In genomic region chr12:127147724-127148123, GRCh38 we compare ENCODE assay signal across 25 cellular contexts.
"Had no signal": no experiment of that assay in that cellular context is flagged by ENCODE, and none has a peak within 500 bp of the region (broad histone marks: within the 10 kb centered on the region; RNA-seq: fewer than 3 reads in every experiment).

No MANE protein-coding gene starts in this region.

- H3K9me3 ChIP-seq: left lung, right lobe of liver, thyroid gland, upper lobe of right lung had no signal

- H3K36me3 ChIP-seq: cardiac muscle cell, heart right ventricle, left lung, right lobe of liver, thyroid gland, upper lobe of right lung had no signal

- H3K27ac Mint-ChIP-seq: activated B cell treated with CpG ODN at 0.5 μM for 24 hours; activated CD4-positive, alpha-beta memory T cell treated with anti-CD3 and anti-CD28 coated beads for 36 hours; activated CD4-positive, alpha-beta T cell treated with anti-CD3 and anti-CD28 coated beads for 36 hours; activated naive CD4-positive, alpha-beta T cell treated with anti-CD3 and anti-CD28 coated beads for 36 hours; activated naive CD8-positive, alpha-beta T cell treated with anti-CD3 and anti-CD28 coated beads, Interleukin-2, amount 10 ng/mL, durations not matched to agents 7 days and 5 days; activated T-cell treated with anti-CD3 and anti-CD28 coated beads, Interleukin-2, amount 50 U/mL, for 72 hours; nephron; stimulated activated naive CD8-positive, alpha-beta T cell treated with anti-CD3 and anti-CD28 coated beads, Interleukin-15, Interleukin-2, amounts not matched to agents 100 ng/mL and 50 ng/mL, for 24 hours had no signal

- H3K4me1 ChIP-seq: right lobe of liver had no signal

- FAIRE-seq: endometrium had no signal

- H3K27me3 ChIP-seq: cardiac muscle cell, right lobe of liver, thyroid gland, upper lobe of right lung had no signal

- H3K4me3 ChIP-seq: cardiac muscle cell, heart right ventricle, left lung, lung, right lobe of liver, skin epidermis, thyroid gland, upper lobe of right lung had no signal

- H3K4me3 Mint-ChIP-seq: activated B cell treated with CpG ODN at 0.5 μM for 24 hours; activated CD4-positive, alpha-beta memory T cell treated with anti-CD3 and anti-CD28 coated beads for 36 hours; activated CD4-positive, alpha-beta T cell treated with anti-CD3 and anti-CD28 coated beads for 36 hours; activated naive CD4-positive, alpha-beta T cell treated with anti-CD3 and anti-CD28 coated beads for 36 hours; activated naive CD8-positive, alpha-beta T cell treated with anti-CD3 and anti-CD28 coated beads, Interleukin-2, amount 10 ng/mL, durations not matched to agents 7 days and 5 days; activated T-cell treated with anti-CD3 and anti-CD28 coated beads, Interleukin-2, amount 50 U/mL, for 72 hours; nephron; stimulated activated naive CD8-positive, alpha-beta T cell treated with anti-CD3 and anti-CD28 coated beads, Interleukin-15, Interleukin-2, amounts not matched to agents 100 ng/mL and 50 ng/mL, for 24 hours had no signal

- H3K9me3 Mint-ChIP-seq: activated naive CD4-positive, alpha-beta T cell treated with anti-CD3 and anti-CD28 coated beads for 36 hours; activated naive CD8-positive, alpha-beta T cell treated with anti-CD3 and anti-CD28 coated beads, Interleukin-2, amount 10 ng/mL, durations not matched to agents 7 days and 5 days; activated T-cell treated with anti-CD3 and anti-CD28 coated beads, Interleukin-2, amount 50 U/mL, for 72 hours; nephron; stimulated activated naive CD8-positive, alpha-beta T cell treated with anti-CD3 and anti-CD28 coated beads, Interleukin-15, Interleukin-2, amounts not matched to agents 100 ng/mL and 50 ng/mL, for 24 hours had no signal

- ATAC-seq: activated CD4-positive, alpha-beta T cell treated with anti-CD3 and anti-CD28 coated beads for 36 hours; activated T-cell treated with anti-CD3 and anti-CD28 coated beads, Interleukin-2, amount 50 U/mL, for 72 hours; heart right ventricle; left lung; right lobe of liver; upper lobe of right lung had no signal

- H3K27me3 Mint-ChIP-seq: activated B cell treated with CpG ODN at 0.5 μM for 24 hours; activated CD4-positive, alpha-beta T cell treated with anti-CD3 and anti-CD28 coated beads for 36 hours; activated naive CD8-positive, alpha-beta T cell treated with anti-CD3 and anti-CD28 coated beads, Interleukin-2, amount 10 ng/mL, durations not matched to agents 7 days and 5 days had no signal

- H3K4me1 Mint-ChIP-seq: activated B cell treated with CpG ODN at 0.5 μM for 24 hours had no signal

- DNase-seq: activated B cell treated with CpG ODN at 0.5 μM for 24 hours; activated CD4-positive, alpha-beta memory T cell treated with anti-CD3 and anti-CD28 coated beads for 36 hours; activated CD4-positive, alpha-beta T cell treated with anti-CD3 and anti-CD28 coated beads for 36 hours; activated effector memory CD4-positive, alpha-beta T cell treated with Interleukin-2 at 50 U/mL for 16 hours; activated naive CD4-positive, alpha-beta T cell treated with anti-CD3 and anti-CD28 coated beads for 36 hours; activated naive CD8-positive, alpha-beta T cell treated with anti-CD3 and anti-CD28 coated beads, Interleukin-2, amount 10 ng/mL, durations not matched to agents 7 days and 5 days; activated T-cell treated with anti-CD3 and anti-CD28 coated beads, Interleukin-2, amount 50 U/mL, for 72 hours; cortex of kidney; foreskin fibroblast; heart right ventricle; kidney glomerular epithelial cell; left lung; posterior cingulate gyrus; right lobe of liver; stimulated activated CD4-positive, alpha-beta T cell treated with anti-CD3 and anti-CD28 coated beads, Interleukin-1b, Interleukin-23, amount 100 ng/mL, for 48 hours; substantia nigra; T-helper 9 cell; thyroid gland; upper lobe of right lung had no signal

- H3K27ac ChIP-seq: cardiac muscle cell, heart right ventricle, left lung, right lobe of liver, skin epidermis, thyroid gland, upper lobe of right lung had no signal
